Comparison of ENCODE assay signal across 25 cellular contexts in the genomic region with DNA sequence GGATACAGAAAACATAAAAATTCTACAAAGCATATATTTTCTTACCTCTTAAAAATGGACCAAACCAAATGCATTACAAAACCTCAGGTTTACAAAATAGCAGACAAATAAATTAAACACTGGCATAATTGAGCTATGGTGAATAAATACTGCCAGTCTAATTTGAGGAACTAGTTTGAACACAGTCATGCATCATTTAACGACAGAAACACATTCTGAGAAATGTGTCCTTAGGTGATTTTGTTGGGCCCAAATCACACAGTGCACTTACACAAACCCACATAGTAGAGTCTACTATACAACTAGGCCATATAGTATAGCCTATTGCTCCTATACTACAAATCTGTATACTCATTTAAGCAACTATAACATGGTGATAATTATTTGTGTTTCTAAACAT.
"Had no signal": no experiment of that assay in that cellular context is flagged by ENCODE, and none has a peak within 500 bp of the region (broad histone marks: within the 10 kb centered on the region; RNA-seq: fewer than 3 reads in every experiment).

No MANE protein-coding gene starts in this region.

- H3K27ac ChIP-seq: colonic mucosa, foreskin keratinocyte, heart left ventricle, parathyroid adenoma, psoas muscle, spleen, thoracic aorta, transverse colon had no signal

- H3K27me3 ChIP-seq: colonic mucosa, foreskin keratinocyte, heart left ventricle, spleen, transverse colon had no signal

- DNase-seq: colonic mucosa; dermis blood vessel endothelial cell; endodermal cell; erythroblast; heart left ventricle; hippocampal formation; left colon; left ventricle myocardium superior; mesendoderm; naive thymus-derived CD4-positive, alpha-beta T cell; nephron progenitor cell; psoas muscle; spleen; stimulated activated CD4-positive, alpha-beta T cell treated with anti-CD3 and anti-CD28 coated beads, Interleukin-15, amount 100 ng/mL, for 24 hours; stimulated activated CD4-positive, alpha-beta T cell treated with anti-CD3 and anti-CD28 coated beads, Interleukin-1b, Interleukin-23, amount 100 ng/mL, for 48 hours; stimulated activated CD4-positive, alpha-beta T cell treated with anti-CD3 and anti-CD28 coated beads, Interleukin-4, amount 100 ng/mL, for 24 hours; stimulated activated naive CD8-positive, alpha-beta T cell treated with anti-CD3 and anti-CD28 coated beads, Interleukin-15, amount 100 ng/mL, for 72 hours; transverse colon had no signal

- H3K79me2 ChIP-seq: parathyroid adenoma had no signal

- H2AFZ ChIP-seq: parathyroid adenoma had no signal

- H3K36me3 ChIP-seq: colonic mucosa, heart left ventricle, thoracic aorta, transverse colon had no signal

- ATAC-seq: heart left ventricle; left ventricle myocardium superior; naive thymus-derived CD4-positive, alpha-beta T cell; psoas muscle; sciatic nerve; stimulated activated memory B cell treated with anti-CD40 and anti-IgM and Interleukin-4, amounts not matched to agents 10 μg/mL and 1 μg/mL and 100 μg/mL, for 72 hours; stimulated activated naive CD8-positive, alpha-beta T cell treated with anti-CD3 and anti-CD28 coated beads, Interleukin-15, amount 100 ng/mL, for 72 hours had no signal

- FAIRE-seq: endothelial cell of umbilical vein had no signal

- H3K9me3 ChIP-seq: colonic mucosa, transverse colon had no signal

- H3K4me1 ChIP-seq: colonic mucosa, foreskin keratinocyte, parathyroid adenoma, spleen had no signal

- H3K4me3 ChIP-seq: colonic mucosa, heart left ventricle, lung, psoas muscle, spleen, thoracic aorta, transverse colon had no signal

- H3K9ac ChIP-seq: parathyroid adenoma had no signal
